17 cellular contexts compared by ENCODE assay signal in the genomic region with DNA sequence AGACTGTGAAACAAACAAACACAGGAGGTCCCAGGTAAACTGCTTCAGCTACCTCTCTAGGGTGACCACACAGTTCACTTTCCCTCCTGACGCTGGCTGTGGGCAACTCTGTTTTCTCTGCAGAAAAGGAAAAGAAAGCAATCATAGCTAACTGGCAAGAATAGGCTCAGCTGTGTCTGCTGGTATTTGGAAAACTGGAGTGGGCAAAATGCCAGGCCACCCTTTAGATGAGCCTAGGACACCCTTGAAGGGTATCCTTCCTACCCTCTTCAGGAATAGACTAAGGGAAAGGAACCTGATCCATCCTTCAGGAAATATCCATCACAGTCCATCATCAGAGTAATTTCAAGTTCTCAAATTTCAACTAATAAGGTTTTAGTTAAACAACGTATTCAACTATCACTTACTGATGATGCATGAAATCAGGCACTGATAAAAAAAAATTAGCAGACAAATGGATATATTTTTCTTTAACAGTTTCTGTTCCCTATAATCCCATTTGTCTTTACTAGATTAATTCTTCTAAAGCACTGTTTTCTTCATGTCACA.
DNase-seq lines count a peak whose midpoint lies in the region; ATAC-seq and TF ChIP-seq lines count a peak whose summit lies in the region.
"Had no signal": no experiment of that assay in that cellular context is flagged by ENCODE, and none has a peak within 500 bp of the region (broad histone marks: within the 10 kb centered on the region; RNA-seq: fewer than 3 reads in every experiment).

No MANE protein-coding gene starts in this region.

- peak overlapping the region; percentile 83 for H3K27ac Mint-ChIP-seq in activated T-cell treated with anti-CD3 and anti-CD28 coated beads, Interleukin-2, amount 50 U/mL, for 24 hours
- H3K27ac Mint-ChIP-seq in osteocyte (ENCODE audit: unreplicated experiment) = peak overlapping the region; percentile 65
- H3K27ac Mint-ChIP-seq: activated CD8-positive, alpha-beta memory T cell treated with anti-CD3 and anti-CD28 coated beads, Interleukin-2, amount 10 ng/mL, durations not matched to agents 7 days and 5 days; T-helper 1 cell treated with Interleukin-12 subunit alpha and Interleukin-12 subunit beta and Interleukin-4 antibody, amounts not matched to agents 30 μg/mL and 1 μg/mL, for 36 hours had no signal

- DNase-seq in activated T-cell treated with anti-CD3 and anti-CD28 coated beads, Interleukin-2, amount 50 U/mL, for 24 hours = no peak
- no peak for DNase-seq in activated T-cell treated with anti-CD3 and anti-CD28 coated beads, Interleukin-2, amount 50 U/mL, for 1 hour
- DNase-seq in HEK293T (ENCODE audit: extremely low spot score) (no peak), osteocyte (ENCODE audit: extremely low spot score, unreplicated experiment) (no peak), HCEC 1CT (no peak), mucosa of gallbladder (ENCODE audit: low spot score) (no peak)
- DNase-seq: activated CD8-positive, alpha-beta memory T cell treated with anti-CD3 and anti-CD28 coated beads, Interleukin-2, amount 10 ng/mL, durations not matched to agents 7 days and 5 days; activated naive CD4-positive, alpha-beta T cell; brain microvascular endothelial cell; erythroblast; H7; mammary epithelial cell; NCI-H1436; NK-92 treated with Interleukin-12 subunit alpha and Interleukin-12 subunit beta, amount 100 ng/mL, for 24 hours had no signal

- H3K27me3 Mint-ChIP-seq in activated T-cell treated with anti-CD3 and anti-CD28 coated beads, Interleukin-2, amount 50 U/mL, for 24 hours = no peaks in the 10 kb centered on the region
- no peaks in the 10 kb centered on the region for H3K27me3 Mint-ChIP-seq in osteocyte (ENCODE audit: unreplicated experiment)
- H3K27me3 Mint-ChIP-seq: activated CD8-positive, alpha-beta memory T cell treated with anti-CD3 and anti-CD28 coated beads, Interleukin-2, amount 10 ng/mL, durations not matched to agents 7 days and 5 days had no signal

- ATAC-seq in SK-N-SH treated with all-trans-retinoic acid at 6 μM for 48 hours (peak; percentile 61), HG02678 (IDR thresholded peaks at IDR 0.05; ENCODE audit: unreplicated experiment) (no peak)
- ATAC-seq: activated CD8-positive, alpha-beta memory T cell treated with anti-CD3 and anti-CD28 coated beads, Interleukin-2, amount 10 ng/mL, durations not matched to agents 7 days and 5 days had no signal

- H3K36me3 Mint-ChIP-seq in activated T-cell treated with anti-CD3 and anti-CD28 coated beads, Interleukin-2, amount 50 U/mL, for 24 hours (ENCODE audit: low read depth) = peaks cover 68% of the 10 kb centered on the region
- H3K36me3 Mint-ChIP-seq in osteocyte (ENCODE audit: unreplicated experiment) = peaks cover 4% of the 10 kb centered on the region

- POLR2A ChIA-PET in HEK293T (lab: Yijun Ruan, JAX) = no interaction called here

- no peak overlapping the region for H3K4me3 Mint-ChIP-seq in activated T-cell treated with anti-CD3 and anti-CD28 coated beads, Interleukin-2, amount 50 U/mL, for 24 hours
- no peak overlapping the region for H3K4me3 Mint-ChIP-seq in osteocyte (ENCODE audit: unreplicated experiment)
- H3K4me3 Mint-ChIP-seq: activated CD8-positive, alpha-beta memory T cell treated with anti-CD3 and anti-CD28 coated beads, Interleukin-2, amount 10 ng/mL, durations not matched to agents 7 days and 5 days; T-helper 1 cell treated with Interleukin-12 subunit alpha and Interleukin-12 subunit beta and Interleukin-4 antibody, amounts not matched to agents 30 μg/mL and 1 μg/mL, for 36 hours had no signal

- peaks cover 48% of the 10 kb centered on the region for H3K4me1 Mint-ChIP-seq in activated T-cell treated with anti-CD3 and anti-CD28 coated beads, Interleukin-2, amount 50 U/mL, for 24 hours (ENCODE audit: low read depth)
- H3K4me1 Mint-ChIP-seq in osteocyte (ENCODE audit: unreplicated experiment) = peaks cover 31% of the 10 kb centered on the region

- TF ChIP-seq CTCF in osteocyte (IDR thresholded peaks at IDR 0.05) = no peak

- no peaks in the 10 kb centered on the region for H3K9me3 Mint-ChIP-seq in activated T-cell treated with anti-CD3 and anti-CD28 coated beads, Interleukin-2, amount 50 U/mL, for 24 hours
- H3K9me3 Mint-ChIP-seq in osteocyte (ENCODE audit: unreplicated experiment) = no peaks in the 10 kb centered on the region
- H3K9me3 Mint-ChIP-seq: T-helper 1 cell treated with Interleukin-12 subunit alpha and Interleukin-12 subunit beta and Interleukin-4 antibody, amounts not matched to agents 30 μg/mL and 1 μg/mL, for 36 hours had no signal

- CTCF ChIA-PET in HEK293T (lab: Yijun Ruan, JAX) = interaction anchor here (1.0 kb wide), 1 partner anchor 9 kb away, joined by 4 read pairs; no protein-coding TSS in a partner anchor

TF ChIP-seq in HEK293T, 16 proteins besides CTCF, POLR2A, EP300 and RAD21:
- TF ChIP-seq, protein P1, sequence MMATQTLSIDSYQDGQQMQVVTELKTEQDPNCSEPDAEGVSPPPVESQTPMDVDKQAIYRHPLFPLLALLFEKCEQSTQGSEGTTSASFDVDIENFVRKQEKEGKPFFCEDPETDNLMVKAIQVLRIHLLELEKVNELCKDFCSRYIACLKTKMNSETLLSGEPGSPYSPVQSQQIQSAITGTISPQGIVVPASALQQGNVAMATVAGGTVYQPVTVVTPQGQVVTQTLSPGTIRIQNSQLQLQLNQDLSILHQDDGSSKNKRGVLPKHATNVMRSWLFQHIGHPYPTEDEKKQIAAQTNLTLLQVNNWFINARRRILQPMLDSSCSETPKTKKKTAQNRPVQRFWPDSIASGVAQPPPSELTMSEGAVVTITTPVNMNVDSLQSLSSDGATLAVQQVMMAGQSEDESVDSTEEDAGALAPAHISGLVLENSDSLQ (IDR thresholded peaks at IDR 0.05) = peak; percentile 8; the same call in 1 of the 2 replicates
- TF ChIP-seq BHLHE40 (IDR thresholded peaks at IDR 0.05; ENCODE audit: borderline replicate concordance) = no peak
TF ChIP-seq in HEK293T: peak in this region for 1.

TF ChIP-seq in SK-N-SH treated with all-trans-retinoic acid at 6 μM for 48 hours, 23 proteins besides CTCF, POLR2A, EP300 and RAD21 (continues in another document):
- TF ChIP-seq, protein P2, sequence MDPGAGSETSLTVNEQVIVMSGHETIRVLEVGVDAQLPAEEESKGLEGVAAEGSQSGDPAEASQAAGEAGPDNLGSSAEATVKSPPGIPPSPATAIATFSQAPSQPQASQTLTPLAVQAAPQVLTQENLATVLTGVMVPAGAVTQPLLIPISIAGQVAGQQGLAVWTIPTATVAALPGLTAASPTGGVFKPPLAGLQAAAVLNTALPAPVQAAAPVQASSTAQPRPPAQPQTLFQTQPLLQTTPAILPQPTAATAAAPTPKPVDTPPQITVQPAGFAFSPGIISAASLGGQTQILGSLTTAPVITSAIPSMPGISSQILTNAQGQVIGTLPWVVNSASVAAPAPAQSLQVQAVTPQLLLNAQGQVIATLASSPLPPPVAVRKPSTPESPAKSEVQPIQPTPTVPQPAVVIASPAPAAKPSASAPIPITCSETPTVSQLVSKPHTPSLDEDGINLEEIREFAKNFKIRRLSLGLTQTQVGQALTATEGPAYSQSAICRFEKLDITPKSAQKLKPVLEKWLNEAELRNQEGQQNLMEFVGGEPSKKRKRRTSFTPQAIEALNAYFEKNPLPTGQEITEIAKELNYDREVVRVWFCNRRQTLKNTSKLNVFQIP (CRISPR knock-in tag; IDR thresholded peaks at IDR 0.05; ENCODE audit: borderline replicate concordance, low read depth) = no peak
- TF ChIP-seq SNAI2 (CRISPR knock-in tag; IDR thresholded peaks at IDR 0.05) (no peak), ZNF70 (CRISPR knock-in tag; IDR thresholded peaks at IDR 0.05) (no peak), ARNTL (CRISPR knock-in tag; IDR thresholded peaks at IDR 0.05; ENCODE audit: borderline replicate concordance, low read depth) (no peak), TOX (CRISPR knock-in tag; IDR thresholded peaks at IDR 0.05; ENCODE audit: borderline replicate concordance) (no peak), PPARA (CRISPR knock-in tag; IDR thresholded peaks at IDR 0.05; ENCODE audit: borderline replicate concordance) (no peak), CSDC2 (CRISPR knock-in tag; IDR thresholded peaks at IDR 0.05) (no peak)
- TF ChIP-seq, protein P3, sequence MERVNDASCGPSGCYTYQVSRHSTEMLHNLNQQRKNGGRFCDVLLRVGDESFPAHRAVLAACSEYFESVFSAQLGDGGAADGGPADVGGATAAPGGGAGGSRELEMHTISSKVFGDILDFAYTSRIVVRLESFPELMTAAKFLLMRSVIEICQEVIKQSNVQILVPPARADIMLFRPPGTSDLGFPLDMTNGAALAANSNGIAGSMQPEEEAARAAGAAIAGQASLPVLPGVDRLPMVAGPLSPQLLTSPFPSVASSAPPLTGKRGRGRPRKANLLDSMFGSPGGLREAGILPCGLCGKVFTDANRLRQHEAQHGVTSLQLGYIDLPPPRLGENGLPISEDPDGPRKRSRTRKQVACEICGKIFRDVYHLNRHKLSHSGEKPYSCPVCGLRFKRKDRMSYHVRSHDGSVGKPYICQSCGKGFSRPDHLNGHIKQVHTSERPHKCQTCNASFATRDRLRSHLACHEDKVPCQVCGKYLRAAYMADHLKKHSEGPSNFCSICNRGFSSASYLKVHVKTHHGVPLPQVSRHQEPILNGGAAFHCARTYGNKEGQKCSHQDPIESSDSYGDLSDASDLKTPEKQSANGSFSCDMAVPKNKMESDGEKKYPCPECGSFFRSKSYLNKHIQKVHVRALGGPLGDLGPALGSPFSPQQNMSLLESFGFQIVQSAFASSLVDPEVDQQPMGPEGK (CRISPR knock-in tag; IDR thresholded peaks at IDR 0.05; ENCODE audit: borderline replicate concordance) = no peak
